4 cellular contexts compared by ENCODE assay signal in genomic region chr4:69190621-69191020, GRCh38. TPM values are rescaled to one million over a fixed set of nuclear protein-coding genes. Genes with fewer than 3 reads are reported as not detected.
"Had no signal": no experiment of that assay in that cellular context is flagged by ENCODE, and none has a peak within 500 bp of the region (broad histone marks: within the 10 kb centered on the region; RNA-seq: fewer than 3 reads in every experiment).

No MANE protein-coding gene starts in this region.

RNA-seq across cellular contexts. Expression of gene UGT2B11, which starts 23.9 kb away (rescaled TPM):
- total RNA-seq: LHCN-M2, M059J, MCF 10A, NCI-H460 had no signal
